Comparison of ENCODE assay signal across 1 cellular context in the genomic region with DNA sequence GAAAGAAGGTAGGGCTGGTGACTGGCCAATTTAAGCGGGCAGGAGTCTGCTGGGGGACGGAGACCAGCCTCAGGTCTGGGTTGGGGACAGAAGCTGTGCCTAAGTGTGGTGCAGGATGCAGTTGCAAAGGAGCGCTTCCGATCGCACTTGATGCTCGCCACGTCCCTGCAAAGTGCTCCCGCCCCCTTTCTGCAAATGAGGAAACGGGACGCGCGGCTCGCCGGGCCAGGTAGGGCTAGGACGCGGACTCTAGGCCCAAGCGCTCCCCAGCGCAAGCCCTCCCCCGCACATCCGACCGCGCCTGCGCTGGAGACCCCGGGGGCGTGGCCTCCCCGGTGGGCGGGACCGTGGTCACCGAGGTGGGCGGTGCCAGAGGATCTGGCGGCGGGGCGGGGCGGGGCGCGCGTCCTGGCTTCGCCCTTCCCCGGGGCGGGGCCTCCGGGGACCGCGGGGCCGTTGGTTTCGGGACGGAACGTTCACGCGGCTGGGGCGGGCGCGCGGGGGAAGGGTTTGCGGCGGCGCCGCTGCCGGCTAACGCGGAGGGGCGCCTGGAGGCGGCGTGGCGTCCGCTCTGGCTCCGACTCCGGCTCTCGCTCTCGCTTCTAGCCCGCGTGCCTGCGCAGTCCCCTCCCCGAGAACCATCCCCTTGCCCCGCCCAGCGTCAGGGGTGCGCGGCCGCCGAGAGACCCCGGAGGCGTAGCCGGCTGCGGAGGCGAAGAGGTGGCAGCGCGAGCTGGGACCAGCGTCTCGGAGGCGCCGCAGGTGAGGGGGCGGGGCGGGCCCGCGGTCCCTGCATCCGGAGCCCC.
TF ChIP-seq lines count a peak whose summit lies in the region.

Gene FAM118A, plus strand, starts transcription at position 513 of the 806 bp plus-strand sequence. CDS start 12,446 bp downstream, outside the sequence.

TF ChIP-seq in H1, 55 proteins besides CTCF, POLR2A, EP300 and RAD21:
- no peak for TF ChIP-seq BACH1 (IDR thresholded peaks at IDR 0.05; ENCODE audit: low read length)
- peak; percentile 96 for TF ChIP-seq EGR1 (IDR thresholded peaks at IDR 0.05; ENCODE audit: borderline replicate concordance, low read depth, low read length)
- no peak for TF ChIP-seq POU5F1 (IDR thresholded peaks at IDR 0.05; ENCODE audit: low read depth, low read length)
- TF ChIP-seq TAF1 (IDR thresholded peaks at IDR 0.05; ENCODE audit: low read depth, low read length) = peak; percentile 78
- peak; percentile 46 for TF ChIP-seq MAX (IDR thresholded peaks at IDR 0.05)
- no peak for TF ChIP-seq GTF2F1 (IDR thresholded peaks at IDR 0.05; ENCODE audit: borderline replicate concordance, low read depth, low read length)
- TF ChIP-seq SP4 (IDR thresholded peaks at IDR 0.05; ENCODE audit: low read length) = peak; percentile 60; the same call in 1 of the 2 replicates
- peak; percentile 77 for TF ChIP-seq ASH2L (IDR thresholded peaks at IDR 0.05; ENCODE audit: low read length)
- TF ChIP-seq NRF1 (IDR thresholded peaks at IDR 0.05; ENCODE audit: low read depth, low read length) = peak; percentile 73
- TF ChIP-seq, protein P1, sequence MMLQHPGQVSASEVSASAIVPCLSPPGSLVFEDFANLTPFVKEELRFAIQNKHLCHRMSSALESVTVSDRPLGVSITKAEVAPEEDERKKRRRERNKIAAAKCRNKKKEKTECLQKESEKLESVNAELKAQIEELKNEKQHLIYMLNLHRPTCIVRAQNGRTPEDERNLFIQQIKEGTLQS (IDR thresholded peaks at IDR 0.05; ENCODE audit: insufficient read depth, low read depth, low read length) = no peak
- peak; percentile 80; the same call in 1 of the 2 replicates for TF ChIP-seq GABPA (IDR thresholded peaks at IDR 0.05; ENCODE audit: borderline replicate concordance, insufficient read depth, low read length)
- TF ChIP-seq TEAD4 (IDR thresholded peaks at IDR 0.05; ENCODE audit: low read depth, low read length) = no peak
- TF ChIP-seq KDM4A (IDR thresholded peaks at IDR 0.05; ENCODE audit: low read depth, low read length, severe bottlenecking) = peak; percentile 58
- peak; percentile 85 for TF ChIP-seq PHF8 (conservative IDR thresholded peaks at IDR 0.05; ENCODE audit: low read depth, low read length)
- no peak; the same call in 1 of the 2 replicates for TF ChIP-seq E2F6 (IDR thresholded peaks at IDR 0.05)
- peak; percentile 64; the same call in 1 of the 2 replicates for TF ChIP-seq TBP (IDR thresholded peaks at IDR 0.05; ENCODE audit: low read depth, low read length)
- peak; percentile 24 for TF ChIP-seq TAF7 (optimal IDR thresholded peaks at IDR 0.05; ENCODE audit: borderline replicate concordance, low read depth, low read length)
- no peak for TF ChIP-seq SIRT6 (IDR thresholded peaks at IDR 0.05; ENCODE audit: low read length)
- peak; percentile 29; the same call in 1 of the 2 replicates for TF ChIP-seq CREB1 (IDR thresholded peaks at IDR 0.05)
- TF ChIP-seq RBBP5 (IDR thresholded peaks at IDR 0.05; ENCODE audit: borderline replicate concordance, low read depth, low read length) = peak; percentile 74; the same call in 1 of the 2 replicates
- 0 out of 2 replicates have a peak, but pooled peaks have one; percentile 35 for TF ChIP-seq ATF2 (IDR thresholded peaks at IDR 0.05; ENCODE audit: low read length)
- TF ChIP-seq SP1 (IDR thresholded peaks at IDR 0.05; ENCODE audit: low read depth, low read length) = peak; percentile 44; the same call in 1 of the 2 replicates
